Comparison of ENCODE assay signal across 13 cellular contexts in genomic region chr7:112283382-112283910, GRCh38.
DNase-seq lines count a peak whose midpoint lies in the region; ATAC-seq and TF ChIP-seq lines count a peak whose summit lies in the region.
"Had no signal": no experiment of that assay in that cellular context is flagged by ENCODE, and none has a peak within 500 bp of the region (broad histone marks: within the 10 kb centered on the region; RNA-seq: fewer than 3 reads in every experiment).

No MANE protein-coding gene starts in this region.

- H3K9me3 Mint-ChIP-seq in memory B cell, result no peaks in the 10 kb centered on the region

- peaks cover 16% of the 10 kb centered on the region for H3K4me1 Mint-ChIP-seq in memory B cell

- no peaks in the 10 kb centered on the region for H3K9me3 ChIP-seq in HAP-1
- H3K9me3 ChIP-seq: testis had no signal

- H3K36me3 Mint-ChIP-seq in memory B cell, result peaks cover 7% of the 10 kb centered on the region

- no peak for TF ChIP-seq POLR2A in GM18505 (IDR thresholded peaks at IDR 0.05; ENCODE audit: borderline replicate concordance, extremely low read depth, insufficient read depth, insufficient read length)

- H3K4me1 ChIP-seq in HAP-1, result peaks cover 36% of the 10 kb centered on the region
- H3K4me1 ChIP-seq: testis had no signal

- H3K27ac Mint-ChIP-seq in memory B cell, result peak overlapping the region; percentile 50
- H3K27ac Mint-ChIP-seq: activated CD8-positive, alpha-beta memory T cell treated with anti-CD3 and anti-CD28 coated beads, Interleukin-2, amount 10 ng/mL, durations not matched to agents 7 days and 5 days had no signal

- H3K36me3 ChIP-seq in HAP-1 (replicated peaks), result no peaks in the 10 kb centered on the region

- no peaks in the 10 kb centered on the region for H3K27me3 Mint-ChIP-seq in memory B cell
- H3K27me3 Mint-ChIP-seq: activated CD8-positive, alpha-beta memory T cell treated with anti-CD3 and anti-CD28 coated beads, Interleukin-2, amount 10 ng/mL, durations not matched to agents 7 days and 5 days; CD4-positive, alpha-beta memory T cell had no signal

- ATAC-seq in GM19043 (IDR thresholded peaks at IDR 0.05; ENCODE audit: low read depth, unreplicated experiment) (peak; percentile 62), HG03196 (IDR thresholded peaks at IDR 0.05; ENCODE audit: unreplicated experiment) (peak; percentile 59), memory B cell (ENCODE audit: low read depth) (no peak), GM18505 (IDR thresholded peaks at IDR 0.05; ENCODE audit: unreplicated experiment) (no peak)
- ATAC-seq: activated CD8-positive, alpha-beta memory T cell treated with anti-CD3 and anti-CD28 coated beads, Interleukin-2, amount 10 ng/mL, durations not matched to agents 7 days and 5 days had no signal

- in situ Hi-C loops in HAP-1 (cut with MboI; ENCODE audit: low sequenced_read_pairs), result no loop called here

- H3K27me3 ChIP-seq in HAP-1 (ENCODE audit: low read depth), result no peaks in the 10 kb centered on the region
- H3K27me3 ChIP-seq: testis had no signal

- H3K4me3 Mint-ChIP-seq in memory B cell, result no peak overlapping the region
- H3K4me3 Mint-ChIP-seq: activated CD8-positive, alpha-beta memory T cell treated with anti-CD3 and anti-CD28 coated beads, Interleukin-2, amount 10 ng/mL, durations not matched to agents 7 days and 5 days; CD4-positive, alpha-beta memory T cell had no signal

- H3K4me3 ChIP-seq in HAP-1, result no peak overlapping the region
- H3K4me3 ChIP-seq: testis had no signal

- peak; percentile 41 to 96 for DNase-seq in HAP-1 (ENCODE audit: low spot score in 2 of 2)
- DNase-seq in memory B cell (ENCODE audit: low spot score in 2 of 2), result no peak
- DNase-seq in NCI-H524 treated with DMSO at 0.1 percent for 48 hours (lab: John Stamatoyannopoulos, UW), result no peak
- no peak for DNase-seq in A172 (ENCODE audit: low spot score)
- DNase-seq: activated CD8-positive, alpha-beta memory T cell treated with anti-CD3 and anti-CD28 coated beads, Interleukin-2, amount 10 ng/mL, durations not matched to agents 7 days and 5 days; CD4-positive, alpha-beta memory T cell; NCI-H1105; NCI-H510A treated with DMSO at 0.1 percent for 48 hours; Right ventricle myocardium superior; testis had no signal

Comparison
In these comparisons a context has a peak if more than half of its experiments do, and no peak if none do; other contexts are left out.
1. ATAC-seq: peak in GM19043 (single experiment) and HG03196 (single experiment); none in memory B cell (single experiment) and GM18505 (single experiment).
2. DNase-seq: peak in HAP-1 (2 of 2); none in memory B cell (0 of 2), NCI-H524 treated with DMSO at 0.1 percent for 48 hours (single experiment) and A172 (single experiment).